In the genomic region with DNA sequence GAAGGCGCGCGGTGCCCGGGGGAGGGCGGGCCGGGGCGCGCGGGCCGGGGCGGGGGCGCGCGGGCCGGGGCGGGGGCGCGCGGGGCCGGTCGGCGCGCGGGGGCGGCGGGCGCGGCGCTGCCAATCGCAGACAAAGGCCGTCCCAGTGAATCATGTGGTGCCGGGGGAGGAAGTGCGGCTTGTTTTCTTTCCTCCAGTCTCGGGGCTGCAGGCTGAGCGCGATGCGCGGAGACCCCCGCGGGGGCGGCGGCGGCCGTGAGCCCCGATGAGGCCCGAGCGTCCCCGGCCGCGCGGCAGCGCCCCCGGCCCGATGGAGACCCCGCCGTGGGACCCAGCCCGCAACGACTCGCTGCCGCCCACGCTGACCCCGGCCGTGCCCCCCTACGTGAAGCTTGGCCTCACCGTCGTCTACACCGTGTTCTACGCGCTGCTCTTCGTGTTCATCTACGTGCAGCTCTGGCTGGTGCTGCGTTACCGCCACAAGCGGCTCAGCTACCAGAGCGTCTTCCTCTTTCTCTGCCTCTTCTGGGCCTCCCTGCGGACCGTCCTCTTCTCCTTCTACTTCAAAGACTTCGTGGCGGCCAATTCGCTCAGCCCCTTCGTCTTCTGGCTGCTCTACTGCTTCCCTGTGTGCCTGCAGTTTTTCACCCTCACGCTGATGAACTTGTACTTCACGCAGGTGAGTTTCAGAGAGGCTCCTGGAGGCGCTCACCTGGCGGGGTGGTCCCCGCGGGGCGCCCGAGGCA, we compare ENCODE assay signal across 8 cellular contexts. TPM values are rescaled to one million over a fixed set of nuclear protein-coding genes. Genes with fewer than 3 reads are reported as not detected.
A peak's percentile ranks its signal among the peaks of the same experiment; 100 is the strongest.
DNase-seq lines count a peak whose midpoint lies in the region; ATAC-seq and TF ChIP-seq lines count a peak whose summit lies in the region.

A gene with protein sequence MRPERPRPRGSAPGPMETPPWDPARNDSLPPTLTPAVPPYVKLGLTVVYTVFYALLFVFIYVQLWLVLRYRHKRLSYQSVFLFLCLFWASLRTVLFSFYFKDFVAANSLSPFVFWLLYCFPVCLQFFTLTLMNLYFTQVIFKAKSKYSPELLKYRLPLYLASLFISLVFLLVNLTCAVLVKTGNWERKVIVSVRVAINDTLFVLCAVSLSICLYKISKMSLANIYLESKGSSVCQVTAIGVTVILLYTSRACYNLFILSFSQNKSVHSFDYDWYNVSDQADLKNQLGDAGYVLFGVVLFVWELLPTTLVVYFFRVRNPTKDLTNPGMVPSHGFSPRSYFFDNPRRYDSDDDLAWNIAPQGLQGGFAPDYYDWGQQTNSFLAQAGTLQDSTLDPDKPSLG (plus strand): TSS at position 182 of the 746 bp plus-strand sequence. CDS start 84 bp downstream, at position 266.

- peak within 1 kb of the TSS; percentile 83 for H3K4me2 ChIP-seq in SU-DHL-6 (ENCODE audit: low read depth, low read length, poor library complexity, severe bottlenecking)

- DNase-seq in DMS114 treated with DMSO at 0.1 percent for 48 hours (lab: John Stamatoyannopoulos, UW; ENCODE audit: unreplicated experiment) (peak; percentile 18), HT1080 (ENCODE audit: low read depth) (peak; percentile 26), amygdala (lab: John Stamatoyannopoulos, UW) (peak in 45 of 56 donors; percentile 26 to 75 (median 62)), right cardiac atrium (peak; percentile 46 to 83 (median 83)), putamen (ENCODE audit: low spot score) (peak; percentile 59), GDM1 (lab: John Stamatoyannopoulos, UW) (no peak)

- peak within 1 kb of the TSS; percentile 69 for H3K9ac ChIP-seq in SU-DHL-6 (ENCODE audit: low read length)

- no peaks in the 10 kb centered on the region for H3K79me2 ChIP-seq in SU-DHL-6 (ENCODE audit: insufficient read depth, low read length)

- H3K4me1 ChIP-seq in right cardiac atrium (ENCODE audit: control insufficient read depth, insufficient read depth, low read length), result peaks cover 5% of the 10 kb centered on the region

- no peaks in the 10 kb centered on the region for H3K9me3 ChIP-seq in SU-DHL-6 (ENCODE audit: insufficient read depth, low read length)
- H3K9me3 ChIP-seq in right cardiac atrium (ENCODE audit: control insufficient read depth, low read length), result no peaks in the 10 kb centered on the region

- intact Hi-C loops in right cardiac atrium (cut with DNase I), result no loop called here

- no peaks in the 10 kb centered on the region for H3K36me3 ChIP-seq in SU-DHL-6 (ENCODE audit: low read length)

- H3F3A ChIP-seq in SU-DHL-6 (ENCODE audit: insufficient read depth), result no peaks in the 10 kb centered on the region

- WGBS in right cardiac atrium, result under 1% methylated on average over 69 of the region's 89 CpGs

- no peak for TF ChIP-seq CTCF in SU-DHL-6 (IDR thresholded peaks at IDR 0.05; ENCODE audit: insufficient read depth, low read length, poor library complexity, severe bottlenecking)

- ATAC-seq in GM21360 (IDR thresholded peaks at IDR 0.05; ENCODE audit: unreplicated experiment) (peak; percentile 61), right cardiac atrium (peak; percentile 40 to 60)

- H4K20me1 ChIP-seq in SU-DHL-6 (ENCODE audit: low read depth, low read length), result peaks cover 3% of the 10 kb centered on the region; the same call in 1 of the 2 replicates

- no peaks in the 10 kb centered on the region for H3K27me3 ChIP-seq in SU-DHL-6 (ENCODE audit: low read length)
- H3K27me3 ChIP-seq in right cardiac atrium (ENCODE audit: control insufficient read depth, insufficient read depth), result no peaks in the 10 kb centered on the region

- peak within 1 kb of the TSS; percentile 82 for H3K4me3 ChIP-seq in SU-DHL-6 (ENCODE audit: insufficient read depth, low read length, poor library complexity, severe bottlenecking)
- peak within 1 kb of the TSS; percentile 82 for H3K4me3 ChIP-seq in right cardiac atrium (ENCODE audit: low read length)

- no peak within 1 kb of the TSS for H3K27ac ChIP-seq in SU-DHL-6 (ENCODE audit: low read depth, low read length)
- peak within 1 kb of the TSS; percentile 40 for H3K27ac ChIP-seq in right cardiac atrium (ENCODE audit: low read length)

- H3K9me2 ChIP-seq in SU-DHL-6 (replicated peaks; ENCODE audit: insufficient read depth, low read length), result no peaks in the 10 kb centered on the region

- H2AFZ ChIP-seq in SU-DHL-6 (ENCODE audit: low read depth, low read length, severe bottlenecking), result peak within 1 kb of the TSS; percentile 97

RNA-seq across cellular contexts. Expression of the gene that starts here (rescaled TPM):
- total RNA-seq in HT1080 (2014; rRNA removed; shearing (Covaris generic)), result 6.1 and 6.4 TPM in 2 replicates
- 11.6 and 15.8 TPM in 2 replicates for polyA plus RNA-seq in HT1080 (2015; cell fraction: cytosol; rRNA removed)
- 7.8 and 9.3 TPM in 2 replicates for polyA plus RNA-seq in HT1080 (2015; cell fraction: nucleus; rRNA removed)
- total RNA-seq in right cardiac atrium, result 10 to 100 TPM; 21.3 to 73.3 (median 29.6) TPM
- 21.9 TPM for polyA plus RNA-seq in right cardiac atrium
